ENCODE assay signal across 23 cellular contexts in genomic region chrX:19003756-19004155, GRCh38.
"Had no signal": no experiment of that assay in that cellular context is flagged by ENCODE, and none has a peak within 500 bp of the region (broad histone marks: within the 10 kb centered on the region; RNA-seq: fewer than 3 reads in every experiment).

No MANE protein-coding gene starts in this region.

- H3K27me3 ChIP-seq: right lobe of liver, tibial nerve, uterus had no signal

- H3K4me2 ChIP-seq: smooth muscle cell had no signal

- ATAC-seq: left colon; left lung; lower lobe of right lung; naive thymus-derived CD8-positive, alpha-beta T cell; psoas muscle; right lobe of liver; stimulated activated memory B cell treated with anti-CD40 and anti-IgM and Interleukin-4, amounts not matched to agents 10 μg/mL and 1 μg/mL and 100 μg/mL, for 72 hours; stimulated activated naive CD8-positive, alpha-beta T cell treated with anti-CD3 and anti-CD28 coated beads, Interleukin-15, amount 100 ng/mL, for 72 hours had no signal

- H3K4me3 ChIP-seq: left lung, lower lobe of right lung, psoas muscle, right lobe of liver, smooth muscle cell, tibial nerve, uterus had no signal

- H3K9me3 ChIP-seq: left lung, lower lobe of right lung, psoas muscle, right lobe of liver, tibial nerve, uterus had no signal

- H3K36me3 ChIP-seq: left lung, lower lobe of right lung, right lobe of liver, tibial nerve, uterus had no signal

- H3K9ac ChIP-seq: parathyroid adenoma had no signal

- H3K27ac ChIP-seq: left lung, lower lobe of right lung, parathyroid adenoma, psoas muscle, right lobe of liver, tibial nerve, uterus had no signal

- H2AFZ ChIP-seq: parathyroid adenoma had no signal

- DNase-seq: immature natural killer cell; kidney; left colon; left lung; lower lobe of right lung; mammary epithelial cell; mesenchymal stem cell; naive thymus-derived CD8-positive, alpha-beta T cell; nucleus accumbens; psoas muscle; right lobe of liver; stimulated activated CD4-positive, alpha-beta T cell treated with anti-CD3 and anti-CD28 coated beads, Interleukin-1b, Interleukin-23, amount 100 ng/mL, for 48 hours; stimulated activated CD4-positive, alpha-beta T cell treated with anti-CD3 and anti-CD28 coated beads, Interleukin-2, amount 100 ng/mL, for 48 hours; stimulated activated CD4-positive, alpha-beta T cell treated with anti-CD3 and anti-CD28 coated beads, Interleukin-4, amount 100 ng/mL, for 4 hours; stimulated activated CD8-positive, alpha-beta memory T cell treated with anti-CD3 and anti-CD28 coated beads, Interleukin-4, amount 100 ng/mL, for 48 hours; stimulated activated naive CD4-positive, alpha-beta T cell treated with Interleukin-2 at 50 U/mL for 16 hours; stimulated activated naive CD8-positive, alpha-beta T cell treated with anti-CD3 and anti-CD28 coated beads, Interleukin-15, amount 100 ng/mL, for 72 hours; substantia nigra; uterus had no signal

- H3K4me1 ChIP-seq: left lung, lower lobe of right lung, parathyroid adenoma, psoas muscle, right lobe of liver, tibial nerve, uterus had no signal
